ENCODE assay signal across 8 cellular contexts in genomic region chr5:176611435-176611834, GRCh38. TPM values are rescaled to one million over a fixed set of nuclear protein-coding genes. Genes with fewer than 3 reads are reported as not detected.
DNase-seq lines count a peak whose midpoint lies in the region; ATAC-seq and TF ChIP-seq lines count a peak whose summit lies in the region.

No MANE protein-coding gene starts in this region.

- H3K9me3 ChIP-seq in MG63: no peaks in the 10 kb centered on the region; the same call in 1 of the 2 replicates
- H3K9me3 ChIP-seq in prostate gland: no peaks in the 10 kb centered on the region

- H3K27me3 ChIP-seq in MG63 (0 out of 2 replicates have a peak, but pooled peaks cover 2% of the 10 kb centered on the region), prostate gland (replicated peaks; ENCODE audit: insufficient read depth) (no peaks in the 10 kb centered on the region)

- no peak for TF ChIP-seq POLR2A in prostate gland (IDR thresholded peaks at IDR 0.05)

- no peak overlapping the region for H3K27ac ChIP-seq in prostate gland

- no peaks in the 10 kb centered on the region for H3K4me1 ChIP-seq in prostate gland (replicated peaks)

- H3K4me3 ChIP-seq in MG63 (no peak overlapping the region), foreskin fibroblast (ENCODE audit: low read depth in 1 of 2, low read length in 2 of 2) (no peak overlapping the region), prostate gland (no peak overlapping the region)

- H3K36me3 ChIP-seq in MG63: no peaks in the 10 kb centered on the region; the same call in 1 of the 2 replicates
- H3K36me3 ChIP-seq in prostate gland: no peaks in the 10 kb centered on the region

- WGBS in prostate gland: 9% methylated on average over 10 of the region's 10 CpGs

- peak; percentile 43 for DNase-seq in COLO829 (ENCODE audit: low spot score)
- DNase-seq in MG63: peak; percentile 86
- DNase-seq in activated T-cell treated with anti-CD3 and anti-CD28 coated beads, Interleukin-2, amount 50 U/mL, for 1 hour: peak; percentile 57
- DNase-seq in foreskin fibroblast: peak; percentile 85 to 95
- peak; percentile 54 for DNase-seq in prostate gland (ENCODE audit: low spot score)

- ATAC-seq in HG02571 (IDR thresholded peaks at IDR 0.05; ENCODE audit: unreplicated experiment) (no peak), HG02759 (IDR thresholded peaks at IDR 0.05; ENCODE audit: unreplicated experiment) (no peak), HG02623 (IDR thresholded peaks at IDR 0.05; ENCODE audit: unreplicated experiment) (no peak)

- TF ChIP-seq CTCF in foreskin fibroblast (IDR thresholded peaks at IDR 0.05; ENCODE audit: low read depth, low read length) (no peak), prostate gland (IDR thresholded peaks at IDR 0.05) (no peak)

- intact Hi-C loops in prostate gland (cut with DNase I): no loop called here

RNA-seq across cellular contexts. Expression of gene GPRIN1, which starts 1.5 kb away (rescaled TPM):
- total RNA-seq in MG63 (2014; rRNA removed; shearing (Covaris generic); ENCODE audit: low replicate concordance): 21.0 and 32.2 TPM in 2 replicates
- total RNA-seq in prostate gland: 1 to 10 TPM in 1 of 2 donors, under 1 TPM in 1; 0.14 to 6.6 TPM

RNA-seq across cellular contexts. Expression of gene SNCB, which starts 18.9 kb away (rescaled TPM):
- total RNA-seq in MG63 (2014; rRNA removed; shearing (Covaris generic); ENCODE audit: low replicate concordance): not detected in 2 replicates
- total RNA-seq in prostate gland: not detected

RNA-seq across cellular contexts. Expression of gene EIF4E1B, which starts 19.0 kb away (rescaled TPM):
- total RNA-seq in MG63 (2014; rRNA removed; shearing (Covaris generic); ENCODE audit: low replicate concordance): not detected in 2 replicates
- 1 to 10 TPM in 1 of 2 donors, not detected in 1; 1.6 TPM for total RNA-seq in prostate gland

RNA-seq across cellular contexts. Expression of gene TSPAN17, which starts 35.8 kb away (rescaled TPM):
- 117 and 120 TPM in 2 replicates for total RNA-seq in MG63 (2014; rRNA removed; shearing (Covaris generic); ENCODE audit: low replicate concordance)
- total RNA-seq in prostate gland: 10 to 100 TPM; 17.6 to 38.1 TPM
